Comparison of ENCODE assay signal across 13 cellular contexts in the genomic region with DNA sequence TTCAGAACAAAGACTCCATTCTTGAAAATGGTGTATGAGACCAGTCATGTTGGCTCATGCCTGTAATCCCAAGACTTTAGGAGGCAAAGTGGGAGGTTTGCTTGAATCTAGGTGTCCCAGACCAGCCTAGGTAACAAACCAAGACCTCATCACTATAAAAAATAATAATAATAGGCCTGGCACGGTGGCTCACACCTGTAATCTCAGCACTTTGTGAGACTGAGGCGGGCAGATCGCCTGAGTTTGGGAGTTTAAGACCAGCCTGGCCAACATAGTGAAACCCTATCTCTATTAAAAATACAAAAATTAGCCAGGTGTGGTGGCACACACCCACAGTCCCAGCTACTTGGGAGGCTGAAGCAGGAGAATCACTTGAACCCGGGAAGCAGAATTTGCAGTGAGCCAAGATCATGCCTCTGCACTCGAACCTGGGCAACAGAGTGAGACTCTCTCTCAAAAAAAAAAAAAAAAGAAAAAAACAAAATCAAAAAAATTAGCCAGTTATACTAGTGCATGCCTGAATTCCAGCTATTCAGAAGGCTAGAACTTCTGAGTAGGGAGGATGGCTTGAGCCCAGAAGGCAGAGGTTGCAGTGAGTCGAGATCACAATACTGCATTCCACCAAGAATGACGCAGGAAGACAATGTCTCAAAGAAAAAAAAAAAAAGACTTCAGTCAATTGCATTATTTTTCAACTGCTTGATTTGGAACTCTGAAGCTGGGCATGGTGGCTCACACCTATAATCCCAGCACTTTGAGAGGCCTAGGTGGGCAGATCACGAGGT. TPM values are rescaled to one million over a fixed set of nuclear protein-coding genes. Genes with fewer than 3 reads are reported as not detected.
DNase-seq lines count a peak whose midpoint lies in the region; ATAC-seq and TF ChIP-seq lines count a peak whose summit lies in the region.
"Not testable (repeated sequence)": the region's sequence is repeated elsewhere in the genome, so short reads cannot be mapped to it uniquely, and the experiment has no call there.
"Had no signal": no experiment of that assay in that cellular context is flagged by ENCODE, and none has a peak within 500 bp of the region (broad histone marks: within the 10 kb centered on the region; RNA-seq: fewer than 3 reads in every experiment).

No MANE protein-coding gene starts in this region.

- H3K9me3 Mint-ChIP-seq in chondrocyte (ENCODE audit: low read depth): peaks cover 31% of the 10 kb centered on the region
- H3K9me3 Mint-ChIP-seq in type B pancreatic cell: peaks cover 12% of the 10 kb centered on the region

- H3K4me3 ChIP-seq in HUES48 (ENCODE audit: low read depth, low read length): 0 out of 2 replicates have a peak overlapping the region, but pooled peaks have one; percentile 5

- intact Hi-C loops in posterior vena cava (cut with DNase I): not testable (repeated sequence)

- H3K4me1 ChIP-seq in HUES48 (ENCODE audit: control insufficient read depth, insufficient read depth, low read length): not testable (repeated sequence)

- H3K27me3 ChIP-seq in HUES48 (ENCODE audit: control insufficient read depth, insufficient read depth, low read length): not testable (repeated sequence)

- H3K27ac ChIP-seq in HUES48 (ENCODE audit: low read depth, low read length): not testable (repeated sequence)

- H3K27ac Mint-ChIP-seq in chondrocyte (ENCODE audit: unreplicated experiment); type B pancreatic cell: not testable (repeated sequence)

- ATAC-seq in left lobe of liver; omental fat pad (ENCODE audit: low FRiP score): not testable (repeated sequence)

- H3K4me1 Mint-ChIP-seq in chondrocyte (ENCODE audit: low read depth); type B pancreatic cell (ENCODE audit: unreplicated experiment): not testable (repeated sequence)

- not testable (repeated sequence) for TF ChIP-seq CTCF in chondrocyte (IDR thresholded peaks at IDR 0.05); omental fat pad (IDR thresholded peaks at IDR 0.05); type B pancreatic cell (conservative IDR thresholded peaks at IDR 0.05)

- H3K36me3 Mint-ChIP-seq in chondrocyte (ENCODE audit: low read depth); type B pancreatic cell: not testable (repeated sequence)

- peak; percentile 26 for DNase-seq in activated CD8-positive, alpha-beta memory T cell treated with anti-CD3 and anti-CD28 coated beads for 24 hours
- DNase-seq in chondrocyte (ENCODE audit: low spot score) (peak; percentile 39), left lobe of liver (ENCODE audit: low spot score) (peak; percentile 27), mesenteric fat pad (ENCODE audit: low spot score) (peak; percentile 84), omental fat pad (ENCODE audit: low spot score) (peak; percentile 11), posterior vena cava (ENCODE audit: low spot score) (peak; percentile 37), type B pancreatic cell (ENCODE audit: extremely low spot score, unreplicated experiment) (peak; percentile 45)

- peaks cover 62% of the 10 kb centered on the region for H3K9me3 ChIP-seq in HUES48 (ENCODE audit: control insufficient read depth, insufficient read depth, low read length)

- not testable (repeated sequence) for H3K36me3 ChIP-seq in HUES48 (ENCODE audit: control insufficient read depth, insufficient read depth, low read length)

- not testable (repeated sequence) for H3K4me3 Mint-ChIP-seq in chondrocyte (ENCODE audit: unreplicated experiment); type B pancreatic cell

- H3K27me3 Mint-ChIP-seq in chondrocyte (ENCODE audit: low read depth); type B pancreatic cell: not testable (repeated sequence)

- H3K9ac ChIP-seq in HUES48 (ENCODE audit: low read depth, low read length): not testable (repeated sequence)

RNA-seq across cellular contexts. Expression of gene PRAMEF18, which starts 1.5 kb away (rescaled TPM):
- total RNA-seq in chondrocyte (not detected in 3 replicates), left lobe of liver (not detected), mesenteric fat pad (not detected), omental fat pad (not detected), posterior vena cava (not detected), type B pancreatic cell (ENCODE audit: low replicate concordance) (not detected in 2 replicates)
- total RNA-seq: B cell; Caco-2; CD4-positive, CD25-positive, alpha-beta regulatory T cell; CD8-positive, alpha-beta T cell; HFFc6 had no signal

RNA-seq across cellular contexts. Expression of gene PRAMEF13, which starts 26.3 kb away (rescaled TPM):
- not detected in 3 replicates for total RNA-seq in chondrocyte
- not detected for total RNA-seq in left lobe of liver
- not detected for total RNA-seq in mesenteric fat pad
- not detected for total RNA-seq in omental fat pad
- total RNA-seq in posterior vena cava: not detected
- not detected in 2 replicates for total RNA-seq in type B pancreatic cell (ENCODE audit: low replicate concordance)
- total RNA-seq: B cell; Caco-2; CD4-positive, CD25-positive, alpha-beta regulatory T cell; CD8-positive, alpha-beta T cell; HFFc6 had no signal

RNA-seq across cellular contexts. Expression of gene PRAMEF5, which starts 26.5 kb away (rescaled TPM):
- not detected in 3 replicates for total RNA-seq in chondrocyte
- not detected for total RNA-seq in left lobe of liver
- total RNA-seq in mesenteric fat pad: not detected
- total RNA-seq in omental fat pad: not detected
- total RNA-seq in posterior vena cava: not detected
- total RNA-seq in type B pancreatic cell (ENCODE audit: low replicate concordance): not detected in 2 replicates
- total RNA-seq: B cell; Caco-2; CD4-positive, CD25-positive, alpha-beta regulatory T cell; CD8-positive, alpha-beta T cell; HFFc6 had no signal

RNA-seq across cellular contexts. Expression of gene PRAMEF9, which starts 55.8 kb away (rescaled TPM):
- total RNA-seq in chondrocyte: not detected in 3 replicates
- total RNA-seq in left lobe of liver: not detected
- not detected for total RNA-seq in mesenteric fat pad
- not detected for total RNA-seq in omental fat pad
- not detected for total RNA-seq in posterior vena cava
- not detected in 2 replicates for total RNA-seq in type B pancreatic cell (ENCODE audit: low replicate concordance)
- total RNA-seq: B cell; Caco-2; CD4-positive, CD25-positive, alpha-beta regulatory T cell; CD8-positive, alpha-beta T cell; HFFc6 had no signal

RNA-seq across cellular contexts. Expression of gene PRAMEF8, which starts 57.5 kb away (rescaled TPM):
- not detected in 3 replicates for total RNA-seq in chondrocyte
- total RNA-seq in left lobe of liver: not detected
- total RNA-seq in mesenteric fat pad: not detected
- total RNA-seq in omental fat pad: not detected
- total RNA-seq in posterior vena cava: not detected
- total RNA-seq in type B pancreatic cell (ENCODE audit: low replicate concordance): not detected in 2 replicates
- total RNA-seq: B cell; Caco-2; CD4-positive, CD25-positive, alpha-beta regulatory T cell; CD8-positive, alpha-beta T cell; HFFc6 had no signal

Comparison
In these comparisons a context has a peak if more than half of its experiments do, and no peak if none do; other contexts are left out.
1. DNase-seq: peak in every context shown above with its lines; median percentile 84 in mesenteric fat pad; 45 in type B pancreatic cell; 39 in chondrocyte; 37 in posterior vena cava; 27 in left lobe of liver; 26 in activated CD8-positive, alpha-beta memory T cell treated with anti-CD3 and anti-CD28 coated beads for 24 hours; 11 in omental fat pad.